ENCODE assay signal across 1 cellular context in the genomic region with DNA sequence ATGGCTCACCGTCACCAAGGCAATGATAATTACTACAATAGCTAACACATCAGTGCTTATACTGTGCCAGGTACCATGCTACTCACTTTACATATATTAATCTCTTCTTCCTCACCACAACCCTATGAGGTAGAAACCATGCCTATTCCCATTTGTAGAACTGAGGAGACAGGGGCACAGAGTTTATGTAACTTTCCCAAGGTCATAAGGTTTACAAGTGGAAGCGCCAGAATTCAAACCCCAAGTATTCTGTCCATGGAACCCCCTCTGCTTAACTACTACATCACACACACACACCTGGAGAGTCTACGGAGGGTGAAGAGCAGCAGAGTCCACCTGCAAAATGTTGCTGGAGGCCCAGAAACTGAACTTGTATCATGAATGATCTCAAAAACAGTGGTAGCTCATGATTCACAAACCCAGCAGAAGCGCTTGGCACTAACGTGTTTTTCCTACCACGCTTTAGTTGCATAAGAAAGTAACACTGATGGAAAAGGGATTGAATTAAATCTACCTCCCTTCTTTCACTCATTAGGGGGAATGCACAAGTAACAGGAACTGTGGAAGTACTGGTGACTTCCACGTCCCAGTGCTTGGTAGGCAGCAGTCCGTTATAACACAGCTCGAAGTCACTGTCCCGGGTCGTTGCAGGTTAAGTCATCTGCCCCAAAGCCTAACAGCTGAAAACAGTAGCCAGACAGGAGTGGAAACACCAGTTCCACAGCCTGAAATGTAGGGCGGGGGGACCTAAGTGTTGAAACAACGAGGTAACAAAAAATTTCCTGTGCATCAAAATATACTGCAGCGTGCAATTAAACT.
TF ChIP-seq lines count a peak whose summit lies in the region.

No MANE protein-coding gene starts in this region.

TF ChIP-seq in SK-N-SH treated with all-trans-retinoic acid at 6 μM for 48 hours, 23 proteins besides CTCF, POLR2A, EP300 and RAD21 (continued from another document):
- TF ChIP-seq TSHZ2 (CRISPR knock-in tag; IDR thresholded peaks at IDR 0.05) (no peak), ZNF8 (CRISPR knock-in tag; IDR thresholded peaks at IDR 0.05) (no peak), PATZ1 (CRISPR knock-in tag; IDR thresholded peaks at IDR 0.05; ENCODE audit: borderline replicate concordance) (no peak), OSR1 (CRISPR knock-in tag; IDR thresholded peaks at IDR 0.05) (no peak)
